ENCODE assay signal across 18 cellular contexts in the genomic region with DNA sequence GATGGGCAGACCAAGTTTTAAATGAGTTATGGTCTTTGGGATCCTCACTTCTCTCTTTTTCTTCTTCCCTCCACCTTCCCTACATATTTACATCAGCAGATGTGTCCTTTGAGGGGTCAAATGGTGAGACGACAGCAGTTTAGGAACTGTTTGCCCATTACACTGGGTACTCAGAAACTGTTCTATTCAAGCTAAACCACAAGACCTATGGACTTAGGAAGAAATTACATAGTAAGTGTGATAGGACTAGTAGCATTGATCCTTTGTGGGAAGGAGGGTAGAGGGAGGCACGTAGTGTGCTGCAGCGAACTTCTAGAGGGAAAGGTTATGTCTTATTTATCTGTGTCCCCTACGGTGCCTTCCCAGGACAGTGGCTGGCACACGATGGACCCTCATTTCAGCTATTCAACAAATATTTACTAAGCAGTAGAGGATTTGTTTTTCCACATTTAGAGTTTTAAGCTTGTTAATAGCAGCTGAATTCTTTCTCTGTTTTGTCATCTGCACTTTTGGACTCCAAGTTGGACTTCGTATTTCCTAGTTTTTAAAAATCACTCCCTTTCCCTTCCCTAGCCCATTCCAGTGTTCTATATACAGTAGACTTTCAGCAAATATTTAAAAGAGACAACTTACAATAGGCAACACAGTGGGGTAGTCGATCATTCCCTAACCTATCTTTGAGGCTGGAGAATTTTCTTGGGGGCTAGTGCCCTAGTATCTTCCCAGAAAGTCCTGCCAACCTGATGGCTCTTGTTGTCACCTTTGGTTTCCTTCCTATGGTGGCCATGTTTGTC. TPM values are rescaled to one million over a fixed set of nuclear protein-coding genes. Genes with fewer than 3 reads are reported as not detected.
DNase-seq lines count a peak whose midpoint lies in the region; ATAC-seq and TF ChIP-seq lines count a peak whose summit lies in the region.
"Had no signal": no experiment of that assay in that cellular context is flagged by ENCODE, and none has a peak within 500 bp of the region (broad histone marks: within the 10 kb centered on the region; RNA-seq: fewer than 3 reads in every experiment).

No MANE protein-coding gene starts in this region.

- in situ Hi-C loops in brain microvascular endothelial cell (cut with HindIII; ENCODE audit: low pct_ligation_motif_present, low sequenced_read_pairs) = loop anchor here (25.0 kb wide), 1 partner anchor 346 kb away; no protein-coding TSS in a partner anchor

- H3K36me3 ChIP-seq in PC-3 (ENCODE audit: low read depth, low read length) (no peaks in the 10 kb centered on the region), esophagus squamous epithelium (no peaks in the 10 kb centered on the region), muscle layer of duodenum (ENCODE audit: control insufficient read depth in 1 of 2, insufficient read depth in 2 of 2, low read length in 2 of 2) (no peaks in the 10 kb centered on the region), brain microvascular endothelial cell (replicated peaks) (peaks cover 2% of the 10 kb centered on the region)
- H3K36me3 ChIP-seq: BE2C had no signal

- ATAC-seq in PC-3 (no peak), HG03354 (IDR thresholded peaks at IDR 0.05; ENCODE audit: poor library complexity, severe bottlenecking, unreplicated experiment) (no peak), GM18498 (IDR thresholded peaks at IDR 0.05; ENCODE audit: unreplicated experiment) (no peak)
- ATAC-seq: GM12878; natural killer cell treated with Interleukin-12 subunit alpha and Interleukin-12 subunit beta and Interleukin-15 and Interleukin-18, amount 100 ng/mL, for 72 hours had no signal

- TF ChIP-seq CTCF in PC-3 (conservative IDR thresholded peaks at IDR 0.05; ENCODE audit: low read depth, low read length) = no peak
- TF ChIP-seq CTCF in esophagus squamous epithelium (IDR thresholded peaks at IDR 0.05) = no peak
- TF ChIP-seq CTCF in brain microvascular endothelial cell (IDR thresholded peaks at IDR 0.05; ENCODE audit: low read depth, low read length, missing control alignments) = no peak

- H3K9ac ChIP-seq in PC-3 (ENCODE audit: low read length) = peak overlapping the region; percentile 67
- H3K9ac ChIP-seq: KMS-11 had no signal

- H3K4me2 ChIP-seq in PC-3 (ENCODE audit: low read length) = peak overlapping the region; percentile 61
- H3K4me2 ChIP-seq: KMS-11 had no signal

- BruUV-seq in PC-3 (replicated peaks; lab: Mats Ljungman, UMichigan) = TSS peak; percentile 83

- CTCF ChIA-PET in PC-3 (lab: Charles Lee) = no interaction called here

- intact Hi-C loops in PC-3 (cut with micrococcal nuclease) = loop anchor here (2.0 to 5.0 kb wide), 3 partner anchors 14 to 231 kb away; partner anchors contain the start of gene FZD4
- intact Hi-C loops in esophagus squamous epithelium (cut with DNase I) = loop anchor here (5.0 kb wide), 1 partner anchor 341 kb away; no protein-coding TSS in a partner anchor

- POLR2A ChIA-PET in PC-3 (lab: Charles Lee; ENCODE audit: unreplicated experiment) = interaction anchor here (0.6 kb wide), 1 partner anchor 16 kb away, joined by 3 read pairs; no protein-coding TSS in a partner anchor

- no peak for TF ChIP-seq POLR2A in esophagus squamous epithelium (IDR thresholded peaks at IDR 0.05)

- H3K4me1 ChIP-seq in PC-3 (ENCODE audit: insufficient read depth, low read length) (peaks cover 45% of the 10 kb centered on the region), esophagus squamous epithelium (peaks cover 0 to 61% (median 15%) of the 10 kb centered on the region in 3 donors), muscle layer of duodenum (ENCODE audit: control insufficient read depth in 1 of 2, insufficient read depth in 2 of 2, low read length in 2 of 2) (peaks cover 8 to 30% of the 10 kb centered on the region in 2 donors)
- H3K4me1 ChIP-seq: BE2C had no signal

- 57 to 67% methylated on average over 7 of the region's 7 CpGs for WGBS in esophagus squamous epithelium, 2 donors

- no peaks in the 10 kb centered on the region for H4K20me1 ChIP-seq in PC-3 (ENCODE audit: low read length)

- no peak for DNase-seq in PC-3
- DNase-seq in esophagus squamous epithelium (lab: John Stamatoyannopoulos, UW) = no peak
- DNase-seq in superior temporal gyrus (ENCODE audit: extremely low spot score) = peak; percentile 14
- no peak for DNase-seq in HK-2 (ENCODE audit: unreplicated experiment)
- no peak for DNase-seq in brain microvascular endothelial cell
- DNase-seq: activated CD4-positive, alpha-beta T cell treated with anti-CD3 and anti-CD28 coated beads, Interleukin-2, amount 50 U/mL, for 1 hour; amniotic stem cell; BE2C; foreskin melanocyte; NCI-H1694 treated with DMSO at 0.1 percent for 48 hours; NCI-H526; stimulated activated CD4-positive, alpha-beta T cell treated with anti-CD3 and anti-CD28 coated beads, Interleukin-15, amount 100 ng/mL, for 24 hours had no signal

- no peak overlapping the region for H3K4me3 ChIP-seq in PC-3 (ENCODE audit: low read length)
- H3K4me3 ChIP-seq in esophagus squamous epithelium = no peak overlapping the region
- H3K4me3 ChIP-seq in muscle layer of duodenum (ENCODE audit: low read depth in 1 of 2, low read length in 2 of 2) = no peak overlapping the region
- no peak overlapping the region for H3K4me3 ChIP-seq in brain microvascular endothelial cell (ENCODE audit: low read depth, low read length)
- H3K4me3 ChIP-seq: GM12878 had no signal

- no peaks in the 10 kb centered on the region for H3F3A ChIP-seq in PC-3 (ENCODE audit: low read length, unreplicated experiment)

- H3K27ac ChIP-seq in PC-3 (ENCODE audit: low read length) (peak overlapping the region; percentile 88), esophagus squamous epithelium (peak overlapping the region; percentile 20 to 78 (median 67)), muscle layer of duodenum (ENCODE audit: low read length) (peak overlapping the region; percentile 28), brain microvascular endothelial cell (no peak overlapping the region)
- H3K27ac ChIP-seq: KMS-11 had no signal

- H3K27me3 ChIP-seq in PC-3 (ENCODE audit: low read length) (no peaks in the 10 kb centered on the region), esophagus squamous epithelium (no peaks in the 10 kb centered on the region), muscle layer of duodenum (ENCODE audit: low read depth, low read length) (no peaks in the 10 kb centered on the region), brain microvascular endothelial cell (replicated peaks) (no peaks in the 10 kb centered on the region)

- no peaks in the 10 kb centered on the region for H3K9me2 ChIP-seq in PC-3 (replicated peaks; ENCODE audit: low read length)

- H2AFZ ChIP-seq in PC-3 (ENCODE audit: low read length) = peak overlapping the region; percentile 34; the same call in 1 of the 2 replicates

- H3K9me3 ChIP-seq in PC-3 (ENCODE audit: low read length) (no peaks in the 10 kb centered on the region), esophagus squamous epithelium (no peaks in the 10 kb centered on the region), muscle layer of duodenum (ENCODE audit: control insufficient read depth in 1 of 2, low read length in 2 of 2) (no peaks in the 10 kb centered on the region)
- H3K9me3 ChIP-seq: BE2C had no signal

- H3K79me2 ChIP-seq in PC-3 (ENCODE audit: low read length) = no peaks in the 10 kb centered on the region

RNA-seq across cellular contexts. Expression of gene FZD4, which starts 13.9 kb away (rescaled TPM):
- total RNA-seq in PC-3 (2014; rRNA removed) = 17.3 and 17.7 TPM in 2 replicates
- total RNA-seq in esophagus squamous epithelium = 10 to 100 TPM in 1 of 4 donors, 1 to 10 TPM in 3; 1.1 to 14.3 (median 6.8) TPM
